In the genomic region with DNA sequence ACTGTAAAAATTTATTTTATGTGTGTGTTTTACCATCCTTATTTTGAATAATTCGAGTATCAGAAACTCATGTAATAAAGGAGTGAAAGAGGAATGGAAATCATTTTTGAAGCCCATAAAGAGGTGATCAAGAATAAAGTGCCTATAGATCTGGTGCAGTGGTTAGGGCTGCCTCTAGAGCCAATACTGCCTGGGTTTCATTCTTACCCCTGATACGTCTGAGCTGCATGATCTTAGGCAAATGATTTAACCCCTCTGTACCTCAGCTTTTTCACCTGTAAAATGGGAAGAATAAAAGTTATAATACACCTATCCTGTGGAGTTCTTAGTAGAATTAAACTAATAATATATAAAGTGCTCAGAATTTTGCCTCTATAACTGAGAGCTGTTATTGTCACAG, we compare ENCODE assay signal across 7 cellular contexts. TPM values are rescaled to one million over a fixed set of nuclear protein-coding genes. Genes with fewer than 3 reads are reported as not detected.
"Had no signal": no experiment of that assay in that cellular context is flagged by ENCODE, and none has a peak within 500 bp of the region (broad histone marks: within the 10 kb centered on the region; RNA-seq: fewer than 3 reads in every experiment).

No MANE protein-coding gene starts in this region.

- H3K27ac ChIP-seq: HL-60 had no signal

- DNase-seq: IMR-90, KBM-7, KG1 had no signal

- ATAC-seq: HepG2 had no signal

- FAIRE-seq: HepG2, HTR-8/SVneo had no signal

RNA-seq across cellular contexts. Expression of gene EFHB, which starts 30.4 kb away (rescaled TPM):
- total RNA-seq: HT-29 had no signal
